Comparison of ENCODE assay signal across 39 cellular contexts in the genomic region with DNA sequence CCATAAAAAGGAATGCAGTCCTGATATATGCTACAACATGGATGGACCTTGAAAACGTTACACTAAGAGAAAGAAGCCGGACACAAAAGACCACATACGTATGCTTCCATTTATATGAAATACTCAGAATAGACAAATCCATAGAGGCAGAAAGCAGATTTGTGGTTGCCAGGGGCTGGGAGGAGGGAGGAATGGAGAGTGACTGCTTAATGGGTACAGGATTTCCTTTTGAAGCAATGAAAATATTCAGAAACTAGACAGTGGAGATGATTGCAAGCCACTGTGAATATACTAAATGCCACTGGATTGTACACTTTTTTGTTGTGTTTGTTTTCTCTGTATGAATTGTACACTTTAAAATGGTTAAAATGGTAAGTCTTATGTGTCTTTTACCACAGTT. TPM values are rescaled to one million over a fixed set of nuclear protein-coding genes. Genes with fewer than 3 reads are reported as not detected.
"Had no signal": no experiment of that assay in that cellular context is flagged by ENCODE, and none has a peak within 500 bp of the region (broad histone marks: within the 10 kb centered on the region; RNA-seq: fewer than 3 reads in every experiment).

No MANE protein-coding gene starts in this region.

- H3K9me3 ChIP-seq: adrenal gland, MG63, Peyer's patch had no signal

- H3K4me3 ChIP-seq: adrenal gland, MG63, Peyer's patch had no signal

- H3K27ac Mint-ChIP-seq: activated CD4-positive, alpha-beta memory T cell treated with anti-CD3 and anti-CD28 coated beads for 36 hours; activated CD4-positive, alpha-beta T cell treated with anti-CD3 and anti-CD28 coated beads for 36 hours; activated naive CD4-positive, alpha-beta T cell treated with anti-CD3 and anti-CD28 coated beads for 36 hours; activated naive CD4-positive, alpha-beta T cell treated with anti-CD3 and anti-CD28 coated beads, Interleukin-2, amount 50 U/mL, for 72 hours; activated T-helper 1 cell treated with anti-CD3 and anti-CD28 coated beads, Interleukin-12 subunit alpha, Interleukin-12 subunit beta, Interleukin-2, Interleukin-4 antibody, amounts not matched to agents 30 ng/mL and 10 ng/mL and 1 ng/mL, durations not matched to agents 14 hours and 24 hours and 36 hours had no signal

- ATAC-seq: activated CD4-positive, alpha-beta T cell treated with anti-CD3 and anti-CD28 coated beads for 36 hours; activated CD4-positive, CD25-positive, alpha-beta regulatory T cell treated with anti-CD3 and anti-CD28 coated beads, Interleukin-2, amount 50 U/mL, for 24 hours; activated naive CD4-positive, alpha-beta T cell treated with anti-CD3 and anti-CD28 coated beads, Interleukin-2, amount 50 U/mL, for 72 hours; activated T-cell treated with anti-CD3 and anti-CD28 coated beads, Interleukin-2, amount 50 U/mL, for 4 hours; PC-3 had no signal

- H3K4me1 Mint-ChIP-seq: activated CD4-positive, alpha-beta T cell treated with anti-CD3 and anti-CD28 coated beads for 36 hours had no signal

- H3K36me3 Mint-ChIP-seq: activated CD4-positive, alpha-beta memory T cell treated with anti-CD3 and anti-CD28 coated beads for 36 hours; activated naive CD4-positive, alpha-beta T cell treated with anti-CD3 and anti-CD28 coated beads, Interleukin-2, amount 50 U/mL, for 72 hours; brain had no signal

- H3K27me3 ChIP-seq: adrenal gland, MG63, Peyer's patch had no signal

- FAIRE-seq: bronchial epithelial cell, TTC549 had no signal

- H3K9me3 Mint-ChIP-seq: activated CD4-positive, alpha-beta memory T cell treated with anti-CD3 and anti-CD28 coated beads for 36 hours; activated naive CD4-positive, alpha-beta T cell treated with anti-CD3 and anti-CD28 coated beads for 36 hours; activated naive CD4-positive, alpha-beta T cell treated with anti-CD3 and anti-CD28 coated beads, Interleukin-2, amount 50 U/mL, for 72 hours; activated T-cell treated with anti-CD3 and anti-CD28 coated beads, Interleukin-2, amount 50 U/mL, for 4 hours; activated T-helper 1 cell treated with anti-CD3 and anti-CD28 coated beads, Interleukin-12 subunit alpha, Interleukin-12 subunit beta, Interleukin-2, Interleukin-4 antibody, amounts not matched to agents 30 ng/mL and 10 ng/mL and 1 ng/mL, durations not matched to agents 14 hours and 24 hours and 36 hours had no signal

- H3K36me3 ChIP-seq: adrenal gland, MG63, Peyer's patch had no signal

- H3K4me3 Mint-ChIP-seq: activated CD4-positive, alpha-beta memory T cell treated with anti-CD3 and anti-CD28 coated beads for 36 hours; activated CD4-positive, alpha-beta T cell treated with anti-CD3 and anti-CD28 coated beads for 36 hours; activated naive CD4-positive, alpha-beta T cell treated with anti-CD3 and anti-CD28 coated beads for 36 hours; activated T-cell treated with anti-CD3 and anti-CD28 coated beads, Interleukin-2, amount 50 U/mL, for 4 hours; activated T-helper 1 cell treated with anti-CD3 and anti-CD28 coated beads, Interleukin-12 subunit alpha, Interleukin-12 subunit beta, Interleukin-2, Interleukin-4 antibody, amounts not matched to agents 30 ng/mL and 10 ng/mL and 1 ng/mL, durations not matched to agents 14 hours and 24 hours and 36 hours; brain had no signal

- H3K27ac ChIP-seq: adrenal gland, Peyer's patch had no signal

- DNase-seq: activated CD4-positive, alpha-beta memory T cell treated with anti-CD3 and anti-CD28 coated beads for 36 hours; activated CD4-positive, alpha-beta T cell treated with anti-CD3 and anti-CD28 coated beads for 36 hours; activated CD4-positive, alpha-beta T cell treated with anti-CD3 and anti-CD28 coated beads, Interleukin-2, amount 50 U/mL, for 1 hour; activated CD8-positive, alpha-beta memory T cell treated with anti-CD3 and anti-CD28 coated beads, Interleukin-2, amount 50 U/mL, for 4 hours; activated gamma-delta T cell treated with Interleukin-2 at 50 U/mL for 16 hours; activated naive CD4-positive, alpha-beta T cell treated with anti-CD3 and anti-CD28 coated beads for 36 hours; activated T-cell treated with anti-CD3 and anti-CD28 coated beads for 4 hours; activated T-cell treated with anti-CD3 and anti-CD28 coated beads, Interleukin-2, amount 50 U/mL, for 4 hours; adrenal gland; anterior cingulate cortex; caudate nucleus; cerebellar nuclear complex; Kasumi-1; KG1; NCI-H1048; NCI-H1105 treated with DMSO at 0.1 percent for 48 hours; NCI-H1436; NCI-H1694; NCI-H1930; NCI-H2081 treated with DMSO at 0.1 percent for 48 hours; NCI-H345; NCI-H524 treated with DMSO at 0.1 percent for 48 hours; PC-3; Peyer's patch; RPMI8226; SHP77 treated with DMSO at 0.1 percent for 48 hours; SW 1271; T-helper 1 cell; T-helper 2 cell; T-helper 9 cell had no signal

- H3K4me1 ChIP-seq: adrenal gland had no signal

RNA-seq across cellular contexts. Expression of gene RAB44, which starts 48.5 kb away (rescaled TPM):
- total RNA-seq: adrenal gland, NCI-H460, PC-3, SK-MEL-5 had no signal
